In the genomic region with DNA sequence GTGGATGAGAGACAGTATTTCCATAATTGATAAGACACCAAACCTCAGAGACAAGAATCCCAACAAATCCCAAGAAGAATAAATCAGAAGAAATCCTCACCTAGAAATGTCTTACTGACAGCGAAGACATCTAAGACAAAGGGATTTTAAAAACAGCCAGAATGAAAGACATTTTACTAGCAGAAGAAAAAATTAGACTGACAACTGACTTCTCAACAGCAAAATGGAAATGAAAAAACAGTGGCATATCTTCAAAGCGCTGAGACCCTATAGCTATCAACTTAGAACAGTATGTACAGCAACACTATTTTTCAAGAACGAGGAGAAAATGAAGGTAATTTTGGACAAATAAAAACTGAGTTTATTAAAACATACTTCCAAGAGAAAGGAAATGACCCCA, we compare ENCODE assay signal across 27 cellular contexts.
"Had no signal": no experiment of that assay in that cellular context is flagged by ENCODE, and none has a peak within 500 bp of the region (broad histone marks: within the 10 kb centered on the region; RNA-seq: fewer than 3 reads in every experiment).

No MANE protein-coding gene starts in this region.

- H3K27me3 Mint-ChIP-seq: activated naive CD8-positive, alpha-beta T cell; brain; naive B cell; stimulated activated naive CD8-positive, alpha-beta T cell treated with anti-CD3 and anti-CD28 coated beads, Interleukin-15, Interleukin-2, amounts not matched to agents 100 ng/mL and 50 ng/mL, for 24 hours had no signal

- H3K36me3 ChIP-seq: cardiac muscle cell, colonic mucosa, left ventricle myocardium inferior, pancreas, prostate gland, right atrium auricular region, thyroid gland had no signal

- H3K4me1 ChIP-seq: colonic mucosa, prostate gland, thyroid gland had no signal

- H3K27me3 ChIP-seq: cardiac muscle cell, colonic mucosa, pancreas, right atrium auricular region, thyroid gland had no signal

- H3K27ac ChIP-seq: cardiac muscle cell, pancreas, prostate gland, thyroid gland, VCaP had no signal

- H3K27ac Mint-ChIP-seq: activated naive CD8-positive, alpha-beta T cell; brain; stimulated activated naive CD8-positive, alpha-beta T cell treated with anti-CD3 and anti-CD28 coated beads, Interleukin-15, Interleukin-2, amounts not matched to agents 100 ng/mL and 50 ng/mL, for 24 hours had no signal

- H3K9me3 ChIP-seq: colonic mucosa, pancreas, prostate gland, thyroid gland had no signal

- DNase-seq: activated CD4-positive, alpha-beta T cell treated with anti-CD3 and anti-CD28 coated beads for 4 hours; activated CD4-positive, alpha-beta T cell treated with anti-CD3 and anti-CD28 coated beads, Interleukin-2, amount 50 U/mL, for 4 hours; activated effector memory CD4-positive, alpha-beta T cell treated with Interleukin-2 at 50 U/mL for 16 hours; activated naive CD4-positive, alpha-beta T cell treated with Interleukin-2 at 50 U/mL for 16 hours; cerebellar nuclear complex; colonic mucosa; foreskin fibroblast; mesendoderm; naive B cell; nucleus accumbens; pancreas; stimulated activated CD4-positive, alpha-beta T cell treated with anti-CD3 and anti-CD28 coated beads, Interleukin-12 subunit alpha, Interleukin-12 subunit beta, amount 100 ng/mL, for 4 hours; stimulated activated CD4-positive, alpha-beta T cell treated with anti-CD3 and anti-CD28 coated beads, Interleukin-4, amount 100 ng/mL, for 1 hour; substantia nigra; thyroid gland had no signal

- H3K4me3 Mint-ChIP-seq: activated naive CD8-positive, alpha-beta T cell; brain; naive B cell; stimulated activated naive CD8-positive, alpha-beta T cell treated with anti-CD3 and anti-CD28 coated beads, Interleukin-15, Interleukin-2, amounts not matched to agents 100 ng/mL and 50 ng/mL, for 24 hours had no signal

- FAIRE-seq: endothelial cell of umbilical vein, islet of Langerhans, pancreas, TTC549 had no signal

- ATAC-seq: pancreas had no signal

- H3K4me3 ChIP-seq: cardiac muscle cell, colonic mucosa, left ventricle myocardium inferior, lung, pancreas, prostate gland, right atrium auricular region, thyroid gland had no signal
